8 cellular contexts compared by ENCODE assay signal in genomic region chrX:15675490-15675921, GRCh38.
DNase-seq lines count a peak whose midpoint lies in the region; ATAC-seq lines count a peak whose summit lies in the region.

No MANE protein-coding gene starts in this region.

- H3K36me3 ChIP-seq in effector memory CD4-positive, alpha-beta T cell (ENCODE audit: control insufficient read depth, insufficient read depth, low read length): no peaks in the 10 kb centered on the region

- peak overlapping the region; percentile 100 for H3K4me3 ChIP-seq in effector memory CD4-positive, alpha-beta T cell (ENCODE audit: insufficient read depth, low read depth, low read length, poor library complexity, severe bottlenecking)

- ATAC-seq in GM19025 (IDR thresholded peaks at IDR 0.05; ENCODE audit: low read depth, unreplicated experiment) (peak; percentile 53), HG03159 (IDR thresholded peaks at IDR 0.05; ENCODE audit: unreplicated experiment) (peak; percentile 68)

- no peaks in the 10 kb centered on the region for H3K27me3 ChIP-seq in effector memory CD4-positive, alpha-beta T cell (replicated peaks; ENCODE audit: control insufficient read depth, insufficient read depth, low read length, poor library complexity, severe bottlenecking)

- peaks cover 5% of the 10 kb centered on the region for H3K4me1 ChIP-seq in effector memory CD4-positive, alpha-beta T cell (ENCODE audit: control insufficient read depth, insufficient read depth, low read length, poor library complexity, severe bottlenecking)

- peak overlapping the region; percentile 99 for H3K27ac ChIP-seq in effector memory CD4-positive, alpha-beta T cell (ENCODE audit: insufficient read depth, low read length, poor library complexity, severe bottlenecking)

- DNase-seq in AML-193 (lab: John Stamatoyannopoulos, UW): peak; percentile 62 to 63
- peak; percentile 84 for DNase-seq in NCI-H345 treated with DMSO at 0.1 percent for 48 hours (lab: John Stamatoyannopoulos, UW; ENCODE audit: unreplicated experiment)
- peak; percentile 74 for DNase-seq in activated CD4-positive, alpha-beta T cell treated with anti-CD3 and anti-CD28 coated beads, Interleukin-2, amount 50 U/mL, for 1 hour
- DNase-seq in effector memory CD4-positive, alpha-beta T cell: peak; percentile 70 to 82 (median 75)
- DNase-seq in middle frontal gyrus (ENCODE audit: extremely low spot score, low spot score): peak; percentile 41
- peak; percentile 62 to 73 for DNase-seq in stimulated activated CD8-positive, alpha-beta memory T cell treated with anti-CD3 and anti-CD28 coated beads, Interleukin-2, amount 100 ng/mL, for 1 hour (ENCODE audit: low read depth in 2 of 2)

- H3K9me3 ChIP-seq in effector memory CD4-positive, alpha-beta T cell (ENCODE audit: control insufficient read depth, low read length): no peaks in the 10 kb centered on the region

Comparison
In these comparisons a context has a peak if more than half of its experiments do, and no peak if none do; other contexts are left out.
1. Peak in every context shown above with its lines: DNase-seq, ATAC-seq, H3K4me3 ChIP-seq and H3K27ac ChIP-seq.